ENCODE assay signal across 1 cellular context in genomic region chr5:139638090-139638735, GRCh38.
TF ChIP-seq lines count a peak whose summit lies in the region.

No MANE protein-coding gene starts in this region.

TF ChIP-seq in K562, 482 proteins besides CTCF, POLR2A, EP300 and RAD21 (continued from another document and continues in another):
- TF ChIP-seq, protein P1, sequence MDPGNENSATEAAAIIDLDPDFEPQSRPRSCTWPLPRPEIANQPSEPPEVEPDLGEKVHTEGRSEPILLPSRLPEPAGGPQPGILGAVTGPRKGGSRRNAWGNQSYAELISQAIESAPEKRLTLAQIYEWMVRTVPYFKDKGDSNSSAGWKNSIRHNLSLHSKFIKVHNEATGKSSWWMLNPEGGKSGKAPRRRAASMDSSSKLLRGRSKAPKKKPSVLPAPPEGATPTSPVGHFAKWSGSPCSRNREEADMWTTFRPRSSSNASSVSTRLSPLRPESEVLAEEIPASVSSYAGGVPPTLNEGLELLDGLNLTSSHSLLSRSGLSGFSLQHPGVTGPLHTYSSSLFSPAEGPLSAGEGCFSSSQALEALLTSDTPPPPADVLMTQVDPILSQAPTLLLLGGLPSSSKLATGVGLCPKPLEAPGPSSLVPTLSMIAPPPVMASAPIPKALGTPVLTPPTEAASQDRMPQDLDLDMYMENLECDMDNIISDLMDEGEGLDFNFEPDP (CRISPR knock-in tag; IDR thresholded peaks at IDR 0.05), result 0 out of 2 replicates have a peak, but pooled peaks have one; percentile 59
- TF ChIP-seq HEY1 (CRISPR knock-in tag; IDR thresholded peaks at IDR 0.05; ENCODE audit: borderline replicate concordance), result no peak
- peak; percentile 80 for TF ChIP-seq MAFG (tag; conservative IDR thresholded peaks at IDR 0.05)
- no peak for TF ChIP-seq RERE (CRISPR knock-in tag; IDR thresholded peaks at IDR 0.05; ENCODE audit: borderline replicate concordance)
- no peak for TF ChIP-seq XRCC3 (IDR thresholded peaks at IDR 0.05)
- TF ChIP-seq WHSC1 (IDR thresholded peaks at IDR 0.05; ENCODE audit: low read length), result no peak
- 0 out of 2 replicates have a peak, but pooled peaks have one; percentile 32 for TF ChIP-seq PHF21A (IDR thresholded peaks at IDR 0.05; ENCODE audit: borderline replicate concordance, low read depth)
- peak; percentile 70; the same call in 1 of the 2 replicates for TF ChIP-seq ZNF395 (CRISPR knock-in tag; IDR thresholded peaks at IDR 0.05)
- 0 out of 4 replicates have a peak, but pooled peaks of 1 of the 2 experiments have one; percentile 38 for TF ChIP-seq SRF (CRISPR knock-in tag; IDR thresholded peaks at IDR 0.05)
- TF ChIP-seq KLF6 (CRISPR knock-in tag; IDR thresholded peaks at IDR 0.05; ENCODE audit: borderline replicate concordance), result no peak
- TF ChIP-seq EWSR1 (IDR thresholded peaks at IDR 0.05; ENCODE audit: borderline replicate concordance, low read depth, partially characterized antibody), result no peak
- TF ChIP-seq ATF1 (CRISPR knock-in tag; IDR thresholded peaks at IDR 0.05), result no peak
- peak; percentile 63; the same call in 1 of the 2 replicates for TF ChIP-seq ATF1 (tag; IDR thresholded peaks at IDR 0.05)
- 0 out of 4 replicates have a peak, but pooled peaks of 1 of the 2 experiments have one; percentile 8 for TF ChIP-seq SIN3A (IDR thresholded peaks at IDR 0.05; ENCODE audit: borderline replicate concordance in 2 of 2, control insufficient read depth in 1 of 2, low read depth in 2 of 2, low read length in 2 of 2)
- no peak for TF ChIP-seq ZNF12 (CRISPR knock-in tag; IDR thresholded peaks at IDR 0.05)
- TF ChIP-seq ZBTB7A (IDR thresholded peaks at IDR 0.05; ENCODE audit: borderline replicate concordance, control insufficient read depth, low read depth, low read length), result no peak
- no peak for TF ChIP-seq FOXM1 (IDR thresholded peaks at IDR 0.05; ENCODE audit: low read depth)
- TF ChIP-seq FOXM1 (CRISPR knock-in tag; IDR thresholded peaks at IDR 0.05; ENCODE audit: low read depth), result no peak
- TF ChIP-seq HDAC1 (IDR thresholded peaks at IDR 0.05), result no peak
- TF ChIP-seq RFX7 (CRISPR knock-in tag; IDR thresholded peaks at IDR 0.05), result no peak
- TF ChIP-seq RBM14 (IDR thresholded peaks at IDR 0.05; ENCODE audit: borderline replicate concordance, insufficient read depth, low read depth, low read length), result 0 out of 2 replicates have a peak, but pooled peaks have one; percentile 5
- 0 out of 2 replicates have a peak, but pooled peaks have one; percentile 28 for TF ChIP-seq ZNF586 (CRISPR knock-in tag; conservative IDR thresholded peaks at IDR 0.05)
- peak; percentile 78 for TF ChIP-seq ZBTB17 (CRISPR knock-in tag; IDR thresholded peaks at IDR 0.05)
- TF ChIP-seq, protein P2, sequence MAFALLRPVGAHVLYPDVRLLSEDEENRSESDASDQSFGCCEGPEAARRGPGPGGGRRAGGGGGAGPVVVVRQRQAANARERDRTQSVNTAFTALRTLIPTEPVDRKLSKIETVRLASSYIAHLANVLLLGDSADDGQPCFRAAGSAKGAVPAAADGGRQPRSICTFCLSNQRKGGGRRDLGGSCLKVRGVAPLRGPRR (CRISPR knock-in tag; IDR thresholded peaks at IDR 0.05), result 0 out of 2 replicates have a peak, but pooled peaks have one; percentile 57
- TF ChIP-seq, protein P3, sequence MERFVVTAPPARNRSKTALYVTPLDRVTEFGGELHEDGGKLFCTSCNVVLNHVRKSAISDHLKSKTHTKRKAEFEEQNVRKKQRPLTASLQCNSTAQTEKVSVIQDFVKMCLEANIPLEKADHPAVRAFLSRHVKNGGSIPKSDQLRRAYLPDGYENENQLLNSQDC (CRISPR knock-in tag; IDR thresholded peaks at IDR 0.05), result 0 out of 2 replicates have a peak, but pooled peaks have one; percentile 4
- no peak for TF ChIP-seq DPF2 (IDR thresholded peaks at IDR 0.05)
- TF ChIP-seq MECOM (CRISPR knock-in tag; IDR thresholded peaks at IDR 0.05), result 0 out of 2 replicates have a peak, but pooled peaks have one; percentile 36
- TF ChIP-seq, protein P4, sequence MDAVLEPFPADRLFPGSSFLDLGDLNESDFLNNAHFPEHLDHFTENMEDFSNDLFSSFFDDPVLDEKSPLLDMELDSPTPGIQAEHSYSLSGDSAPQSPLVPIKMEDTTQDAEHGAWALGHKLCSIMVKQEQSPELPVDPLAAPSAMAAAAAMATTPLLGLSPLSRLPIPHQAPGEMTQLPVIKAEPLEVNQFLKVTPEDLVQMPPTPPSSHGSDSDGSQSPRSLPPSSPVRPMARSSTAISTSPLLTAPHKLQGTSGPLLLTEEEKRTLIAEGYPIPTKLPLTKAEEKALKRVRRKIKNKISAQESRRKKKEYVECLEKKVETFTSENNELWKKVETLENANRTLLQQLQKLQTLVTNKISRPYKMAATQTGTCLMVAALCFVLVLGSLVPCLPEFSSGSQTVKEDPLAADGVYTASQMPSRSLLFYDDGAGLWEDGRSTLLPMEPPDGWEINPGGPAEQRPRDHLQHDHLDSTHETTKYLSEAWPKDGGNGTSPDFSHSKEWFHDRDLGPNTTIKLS (IDR thresholded peaks at IDR 0.05; ENCODE audit: borderline replicate concordance, low read depth), result peak; percentile 96
- TF ChIP-seq TAF1 (IDR thresholded peaks at IDR 0.05; ENCODE audit: control insufficient read depth, extremely low read depth, insufficient read depth, low read length, severe bottlenecking), result no peak
- TF ChIP-seq SIX5 (IDR thresholded peaks at IDR 0.05; ENCODE audit: borderline replicate concordance in 1 of 2, insufficient read depth in 1 of 2, low read depth in 1 of 2, low read length in 2 of 2), result no peak
- TF ChIP-seq VEZF1 (CRISPR knock-in tag; IDR thresholded peaks at IDR 0.05), result no peak
- no peak for TF ChIP-seq ZNF23 (CRISPR knock-in tag; IDR thresholded peaks at IDR 0.05)
- TF ChIP-seq, protein P5, sequence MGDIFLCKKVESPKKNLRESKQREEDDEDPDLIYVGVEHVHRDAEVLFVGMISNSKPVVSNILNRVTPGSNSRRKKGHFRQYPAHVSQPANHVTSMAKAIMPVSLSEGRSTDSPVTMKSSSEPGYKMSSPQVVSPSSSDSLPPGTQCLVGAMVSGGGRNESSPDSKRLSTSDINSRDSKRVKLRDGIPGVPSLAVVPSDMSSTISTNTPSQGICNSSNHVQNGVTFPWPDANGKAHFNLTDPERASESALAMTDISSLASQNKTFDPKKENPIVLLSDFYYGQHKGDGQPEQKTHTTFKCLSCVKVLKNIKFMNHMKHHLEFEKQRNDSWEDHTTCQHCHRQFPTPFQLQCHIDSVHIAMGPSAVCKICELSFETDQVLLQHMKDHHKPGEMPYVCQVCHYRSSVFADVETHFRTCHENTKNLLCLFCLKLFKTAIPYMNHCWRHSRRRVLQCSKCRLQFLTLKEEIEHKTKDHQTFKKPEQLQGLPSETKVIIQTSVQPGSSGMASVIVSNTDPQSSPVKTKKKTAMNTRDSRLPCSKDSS (IDR thresholded peaks at IDR 0.05; ENCODE audit: low read depth, partially characterized antibody), result no peak
- no peak for TF ChIP-seq ARID4B (CRISPR knock-in tag; IDR thresholded peaks at IDR 0.05)
- peak; percentile 67; the same call in 1 of the 2 replicates for TF ChIP-seq MIER1 (IDR thresholded peaks at IDR 0.05; ENCODE audit: low read depth)
- no peak for TF ChIP-seq NUFIP1 (IDR thresholded peaks at IDR 0.05; ENCODE audit: partially characterized antibody)
- no peak for TF ChIP-seq NCOA2 (IDR thresholded peaks at IDR 0.05; ENCODE audit: partially characterized antibody in 2 of 2)
- no peak for TF ChIP-seq ZNF212 (CRISPR knock-in tag; IDR thresholded peaks at IDR 0.05)
- no peak for TF ChIP-seq GATAD2B (IDR thresholded peaks at IDR 0.05; ENCODE audit: borderline replicate concordance)
- TF ChIP-seq NFATC3 (IDR thresholded peaks at IDR 0.05), result no peak
- TF ChIP-seq ELF4 (CRISPR knock-in tag; IDR thresholded peaks at IDR 0.05), result no peak
- no peak; the same call in 1 of the 2 replicates for TF ChIP-seq CXXC5 (CRISPR knock-in tag; IDR thresholded peaks at IDR 0.05)
- no peak for TF ChIP-seq CBX2 (IDR thresholded peaks at IDR 0.05; ENCODE audit: insufficient read depth, low read length, poor library complexity, severe bottlenecking)
- TF ChIP-seq NFYB (IDR thresholded peaks at IDR 0.05; ENCODE audit: extremely low read depth, insufficient read length), result no peak
- TF ChIP-seq NONO (IDR thresholded peaks at IDR 0.05; ENCODE audit: low read depth in 2 of 2, low read length in 1 of 2), result no peak
